Comparison of ENCODE assay signal across 18 cellular contexts in the genomic region with DNA sequence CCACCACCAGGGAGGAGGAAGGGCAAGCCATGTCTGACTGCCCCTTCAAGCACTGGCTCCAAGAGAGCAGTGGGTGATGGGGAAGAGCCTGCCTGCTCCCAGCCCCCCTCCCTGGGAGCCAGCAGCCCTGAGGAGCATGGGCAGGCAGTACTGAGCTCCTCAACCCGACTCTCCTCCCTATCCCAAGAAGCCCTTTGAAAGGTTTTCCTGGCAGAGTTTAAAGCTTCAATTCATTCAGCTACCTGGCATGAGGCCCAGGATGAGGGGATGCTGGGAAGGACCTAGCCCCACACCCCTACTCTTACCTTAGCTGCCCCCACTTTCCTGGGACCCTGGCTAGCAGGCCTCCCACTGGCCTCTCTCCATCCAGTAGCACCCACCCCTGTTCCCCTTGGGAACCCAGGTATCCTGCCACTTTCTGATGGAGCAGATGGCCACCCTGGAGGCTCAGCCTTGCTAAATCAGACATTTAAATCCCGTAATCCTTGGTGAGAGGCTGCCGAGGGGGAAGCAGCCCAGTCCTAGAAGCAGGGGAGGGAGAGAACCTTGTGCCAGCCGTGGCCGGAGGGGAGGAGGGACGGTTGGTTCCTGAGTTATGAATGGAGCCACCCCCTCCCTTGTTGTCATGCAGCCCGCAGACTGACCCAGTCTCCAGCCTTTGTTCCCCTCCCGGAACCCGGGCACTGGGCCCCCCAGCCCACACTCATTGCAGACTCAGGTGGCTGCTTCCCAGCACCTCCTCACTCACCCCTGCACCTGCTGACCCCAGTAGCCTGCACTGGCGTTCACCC. TPM values are rescaled to one million over a fixed set of nuclear protein-coding genes. Genes with fewer than 3 reads are reported as not detected.
DNase-seq lines count a peak whose midpoint lies in the region; ATAC-seq lines count a peak whose summit lies in the region.
"Had no signal": no experiment of that assay in that cellular context is flagged by ENCODE, and none has a peak within 500 bp of the region (broad histone marks: within the 10 kb centered on the region; RNA-seq: fewer than 3 reads in every experiment).

No MANE protein-coding gene starts in this region.

- H3K4me3 Mint-ChIP-seq in activated CD4-positive, alpha-beta T cell treated with anti-CD3 and anti-CD28 coated beads for 36 hours = no peak overlapping the region
- H3K4me3 Mint-ChIP-seq: stimulated activated memory B cell treated with anti-CD40 and anti-IgM and Interleukin-4, amounts not matched to agents 10 μg/mL and 1 μg/mL and 100 μg/mL, for 72 hours had no signal

- intact Hi-C loops in sciatic nerve (cut with DNase I) = no loop called here
- intact Hi-C loops in activated CD4-positive, alpha-beta T cell treated with anti-CD3 and anti-CD28 coated beads for 36 hours (cut with DNase I, micrococcal nuclease) = no loop called here

- no peaks in the 10 kb centered on the region for H3K9me3 Mint-ChIP-seq in activated CD4-positive, alpha-beta T cell treated with anti-CD3 and anti-CD28 coated beads for 36 hours (ENCODE audit: low read depth)
- H3K9me3 Mint-ChIP-seq: stimulated activated memory B cell treated with anti-CD40 and anti-IgM and Interleukin-4, amounts not matched to agents 10 μg/mL and 1 μg/mL and 100 μg/mL, for 72 hours had no signal

- POLR2A ChIA-PET in activated CD4-positive, alpha-beta T cell treated with anti-CD3 and anti-CD28 coated beads for 36 hours (lab: Charles Lee) = interaction anchor here (0.5 to 0.7 kb wide), 2 partner anchors 40 to 181 kb away, joined by 3 to 4 read pairs; no protein-coding TSS in a partner anchor

- DNase-seq in NCI-H1092 treated with DMSO at 0.1 percent for 48 hours (lab: John Stamatoyannopoulos, UW) (peak; percentile 14), NCI-H1092 (lab: John Stamatoyannopoulos, UW) (no peak), NCI-H524 treated with DMSO at 0.1 percent for 48 hours (lab: John Stamatoyannopoulos, UW) (peak; percentile 38), globus pallidus (ENCODE audit: low spot score) (peak; percentile 76), sciatic nerve (ENCODE audit: low spot score) (no peak)
- DNase-seq in activated CD4-positive, alpha-beta T cell treated with anti-CD3 and anti-CD28 coated beads for 36 hours = no peak
- DNase-seq: 8988T; activated CD4-positive, alpha-beta T cell treated with anti-CD3 and anti-CD28 coated beads for 4 hours; activated naive CD4-positive, alpha-beta T cell treated with anti-CD3 and anti-CD28 coated beads, Interleukin-2, amount 50 U/mL, for 16 hours; DMS79; NCI-H510A; PC-9; trophoblast cell had no signal

- ATAC-seq in sciatic nerve = peak; percentile 13
- no peak for ATAC-seq in GM19351 (IDR thresholded peaks at IDR 0.05; ENCODE audit: unreplicated experiment)
- no peak for ATAC-seq in activated CD4-positive, alpha-beta T cell treated with anti-CD3 and anti-CD28 coated beads for 36 hours
- ATAC-seq in GM21723 (IDR thresholded peaks at IDR 0.05; ENCODE audit: unreplicated experiment) = no peak
- ATAC-seq: left lung; stimulated activated memory B cell treated with anti-CD40 and anti-IgM and Interleukin-4, amounts not matched to agents 10 μg/mL and 1 μg/mL and 100 μg/mL, for 72 hours had no signal

- CTCF ChIA-PET in activated CD4-positive, alpha-beta T cell treated with anti-CD3 and anti-CD28 coated beads for 36 hours (lab: Charles Lee) = interaction anchor here (0.5 kb wide), 1 partner anchor 388 kb away, joined by 3 read pairs; no protein-coding TSS in a partner anchor

- peaks cover 13% of the 10 kb centered on the region for H3K36me3 Mint-ChIP-seq in activated CD4-positive, alpha-beta T cell treated with anti-CD3 and anti-CD28 coated beads for 36 hours (ENCODE audit: low read depth)

- H3K27ac Mint-ChIP-seq in activated CD4-positive, alpha-beta T cell treated with anti-CD3 and anti-CD28 coated beads for 36 hours = no peak overlapping the region
- H3K27ac Mint-ChIP-seq: stimulated activated memory B cell treated with anti-CD40 and anti-IgM and Interleukin-4, amounts not matched to agents 10 μg/mL and 1 μg/mL and 100 μg/mL, for 72 hours had no signal

- no peaks in the 10 kb centered on the region for H3K27me3 Mint-ChIP-seq in activated CD4-positive, alpha-beta T cell treated with anti-CD3 and anti-CD28 coated beads for 36 hours
- H3K27me3 Mint-ChIP-seq: stimulated activated memory B cell treated with anti-CD40 and anti-IgM and Interleukin-4, amounts not matched to agents 10 μg/mL and 1 μg/mL and 100 μg/mL, for 72 hours had no signal

- H3K4me1 Mint-ChIP-seq in activated CD4-positive, alpha-beta T cell treated with anti-CD3 and anti-CD28 coated beads for 36 hours = no peaks in the 10 kb centered on the region
- H3K4me1 Mint-ChIP-seq: stimulated activated memory B cell treated with anti-CD40 and anti-IgM and Interleukin-4, amounts not matched to agents 10 μg/mL and 1 μg/mL and 100 μg/mL, for 72 hours had no signal

RNA-seq across cellular contexts. Expression of gene ATP1B2, which starts 17.1 kb away (rescaled TPM):
- 14.3 TPM for total RNA-seq in sciatic nerve
- total RNA-seq in activated CD4-positive, alpha-beta T cell treated with anti-CD3 and anti-CD28 coated beads for 36 hours = under 1 TPM; 0.32 to 0.33 TPM

RNA-seq across cellular contexts. Expression of gene TP53, which starts 19.5 kb away (rescaled TPM):
- total RNA-seq in sciatic nerve = 41.5 TPM
- total RNA-seq in activated CD4-positive, alpha-beta T cell treated with anti-CD3 and anti-CD28 coated beads for 36 hours = 100 to 1,000 TPM; 127 to 165 TPM

RNA-seq across cellular contexts. Expression of gene WRAP53, which starts 20.5 kb away (rescaled TPM):
- 5.7 TPM for total RNA-seq in sciatic nerve
- total RNA-seq in activated CD4-positive, alpha-beta T cell treated with anti-CD3 and anti-CD28 coated beads for 36 hours = 10 to 100 TPM; 23.5 to 27.1 TPM

RNA-seq across cellular contexts. Expression of gene EFNB3, which starts 37.2 kb away (rescaled TPM):
- total RNA-seq in sciatic nerve = 0.53 TPM
- total RNA-seq in activated CD4-positive, alpha-beta T cell treated with anti-CD3 and anti-CD28 coated beads for 36 hours = not detected

RNA-seq across cellular contexts. Expression of gene SHBG, which starts 37.9 kb away (rescaled TPM):
- total RNA-seq in sciatic nerve = 0.53 TPM
- total RNA-seq in activated CD4-positive, alpha-beta T cell treated with anti-CD3 and anti-CD28 coated beads for 36 hours = under 1 TPM; 0.25 to 0.30 TPM
- total RNA-seq: M059J had no signal

Comparison
In these comparisons a context has a peak if more than half of its experiments do, and no peak if none do; other contexts are left out.
1. DNase-seq: peak in NCI-H1092 treated with DMSO at 0.1 percent for 48 hours (single experiment), NCI-H524 treated with DMSO at 0.1 percent for 48 hours (single experiment) and globus pallidus (single experiment); none in NCI-H1092 (single experiment), sciatic nerve (single experiment) and activated CD4-positive, alpha-beta T cell treated with anti-CD3 and anti-CD28 coated beads for 36 hours (single experiment).
2. RNA of gene ATP1B2, which starts 17.1 kb away (total RNA-seq): 14.3 TPM in sciatic nerve (single experiment); 0.32 to 0.33 TPM in activated CD4-positive, alpha-beta T cell treated with anti-CD3 and anti-CD28 coated beads for 36 hours; every median in the first group is over 10 times any median in the second.